Comparison of ENCODE assay signal across 8 cellular contexts in genomic region chr7:44796504-44797328, GRCh38. TPM values are rescaled to one million over a fixed set of nuclear protein-coding genes. Genes with fewer than 3 reads are reported as not detected.
A peak's percentile ranks its signal among the peaks of the same experiment; 100 is the strongest.
DNase-seq lines count a peak whose midpoint lies in the region; ATAC-seq and TF ChIP-seq lines count a peak whose summit lies in the region.

PPIA (plus strand) TSS chr7:44796681; CDS start chr7:44796725, 44 bp downstream.

- DNase-seq in NCI-H187 (lab: John Stamatoyannopoulos, UW) (peak; percentile 91 to 97), T-helper 17 cell (peak; percentile 96 to 98 (median 98)), amygdala (lab: John Stamatoyannopoulos, UW) (peak; percentile 9 to 99 (median 95)), left ventricle myocardium inferior (peak; percentile 99), progenitor cell of endocrine pancreas (ENCODE audit: low spot score, unreplicated experiment) (peak; percentile 97), upper lobe of right lung (peak; percentile 99)

- H3K4me1 ChIP-seq in left ventricle myocardium inferior (peaks cover 51% of the 10 kb centered on the region), upper lobe of right lung (peaks cover 22% of the 10 kb centered on the region)

- peak within 1 kb of the TSS; percentile 98 for H3K4me3 Mint-ChIP-seq in T-helper 17 cell
- H3K4me3 Mint-ChIP-seq in progenitor cell of endocrine pancreas (ENCODE audit: low read depth), result peak within 1 kb of the TSS; percentile 90

- ATAC-seq in GM18498 (IDR thresholded peaks at IDR 0.05; ENCODE audit: unreplicated experiment), result peak; percentile 91
- ATAC-seq in HG02885 (IDR thresholded peaks at IDR 0.05; ENCODE audit: poor library complexity, unreplicated experiment), result peak; percentile 92
- ATAC-seq in T-helper 17 cell, result peak; percentile 89
- peak; percentile 95 for ATAC-seq in upper lobe of right lung

- H3K4me3 ChIP-seq in left ventricle myocardium inferior, result peak within 1 kb of the TSS; percentile 80
- peak within 1 kb of the TSS; percentile 92 for H3K4me3 ChIP-seq in upper lobe of right lung

- peak within 1 kb of the TSS; percentile 100 for H3K27ac ChIP-seq in left ventricle myocardium inferior (replicated peaks)
- peak within 1 kb of the TSS; percentile 99 for H3K27ac ChIP-seq in upper lobe of right lung

- H3K36me3 ChIP-seq in left ventricle myocardium inferior (peaks cover 30% of the 10 kb centered on the region), upper lobe of right lung (peaks cover 36% of the 10 kb centered on the region)

- H3K27me3 Mint-ChIP-seq in T-helper 17 cell (no peaks in the 10 kb centered on the region), progenitor cell of endocrine pancreas (no peaks in the 10 kb centered on the region)

- H3K9me3 Mint-ChIP-seq in progenitor cell of endocrine pancreas (ENCODE audit: low read depth), result no peaks in the 10 kb centered on the region

- intact Hi-C loops in left ventricle myocardium inferior (cut with micrococcal nuclease), result no loop called here
- intact Hi-C loops in upper lobe of right lung (cut with DNase I), result no loop called here

- no peaks in the 10 kb centered on the region for H3K27me3 ChIP-seq in left ventricle myocardium inferior (ENCODE audit: low read depth)
- no peaks in the 10 kb centered on the region for H3K27me3 ChIP-seq in upper lobe of right lung

- H3K27ac Mint-ChIP-seq in T-helper 17 cell, result peak within 1 kb of the TSS; percentile 97
- peak within 1 kb of the TSS; percentile 97 for H3K27ac Mint-ChIP-seq in progenitor cell of endocrine pancreas

- no peak for TF ChIP-seq CTCF in left ventricle myocardium inferior (IDR thresholded peaks at IDR 0.05; ENCODE audit: borderline replicate concordance)
- TF ChIP-seq CTCF in progenitor cell of endocrine pancreas (IDR thresholded peaks at IDR 0.05; ENCODE audit: unreplicated experiment), result no peak
- TF ChIP-seq CTCF in upper lobe of right lung (IDR thresholded peaks at IDR 0.05), result no peak

- no peaks in the 10 kb centered on the region for H3K9me3 ChIP-seq in T-helper 17 cell (ENCODE audit: control insufficient read depth, low read length, poor library complexity, severe bottlenecking)
- H3K9me3 ChIP-seq in left ventricle myocardium inferior (replicated peaks), result no peaks in the 10 kb centered on the region
- no peaks in the 10 kb centered on the region for H3K9me3 ChIP-seq in upper lobe of right lung

- peaks cover 6% of the 10 kb centered on the region for H3K36me3 Mint-ChIP-seq in T-helper 17 cell (ENCODE audit: low read depth)
- H3K36me3 Mint-ChIP-seq in progenitor cell of endocrine pancreas (ENCODE audit: insufficient read depth), result peaks cover 23% of the 10 kb centered on the region

- H3K4me1 Mint-ChIP-seq in T-helper 17 cell (peaks cover 22% of the 10 kb centered on the region), progenitor cell of endocrine pancreas (ENCODE audit: low read depth) (peaks cover 13% of the 10 kb centered on the region)

RNA-seq across cellular contexts. Expression of gene PPIA, which starts in this region (rescaled TPM):
- total RNA-seq in T-helper 17 cell (100 to 1,000 TPM; 691 to 692 TPM), left ventricle myocardium inferior (470 TPM), progenitor cell of endocrine pancreas (1,323 and 1,353 TPM in 2 replicates), upper lobe of right lung (970 TPM)

Comparison
In these comparisons a context has a peak if more than half of its experiments do, and no peak if none do; other contexts are left out.
1. Peak in every context shown above with its lines: DNase-seq, ATAC-seq, H3K4me3 ChIP-seq and H3K27ac ChIP-seq.